Comparison of ENCODE assay signal across 1 cellular context in genomic region chr13:80329250-80329649, GRCh38.
TF ChIP-seq lines count a peak whose summit lies in the region.

No MANE protein-coding gene starts in this region.

TF ChIP-seq in IMR-90, 13 proteins besides CTCF, POLR2A, EP300 and RAD21 (continued from another document):
- TF ChIP-seq ELK1 (IDR thresholded peaks at IDR 0.05; ENCODE audit: borderline replicate concordance, low read depth, low read length) = no peak
- no peak for TF ChIP-seq MAZ (IDR thresholded peaks at IDR 0.05; ENCODE audit: borderline replicate concordance, low read depth, low read length)
- no peak for TF ChIP-seq MXI1 (IDR thresholded peaks at IDR 0.05; ENCODE audit: borderline replicate concordance, low read depth, low read length)
- no peak for TF ChIP-seq NFE2L2 (IDR thresholded peaks at IDR 0.05; ENCODE audit: low read depth, low read length)
- no peak for TF ChIP-seq CHD1 (IDR thresholded peaks at IDR 0.05; ENCODE audit: low read depth, low read length)
- no peak for TF ChIP-seq CEBPB (IDR thresholded peaks at IDR 0.05; ENCODE audit: low read depth, low read length)
- no peak for TF ChIP-seq MAFK (IDR thresholded peaks at IDR 0.05; ENCODE audit: low read depth, low read length)
TF ChIP-seq in IMR-90: peak in this region for 0.
